Comparison of ENCODE assay signal across 8 cellular contexts in the genomic region with DNA sequence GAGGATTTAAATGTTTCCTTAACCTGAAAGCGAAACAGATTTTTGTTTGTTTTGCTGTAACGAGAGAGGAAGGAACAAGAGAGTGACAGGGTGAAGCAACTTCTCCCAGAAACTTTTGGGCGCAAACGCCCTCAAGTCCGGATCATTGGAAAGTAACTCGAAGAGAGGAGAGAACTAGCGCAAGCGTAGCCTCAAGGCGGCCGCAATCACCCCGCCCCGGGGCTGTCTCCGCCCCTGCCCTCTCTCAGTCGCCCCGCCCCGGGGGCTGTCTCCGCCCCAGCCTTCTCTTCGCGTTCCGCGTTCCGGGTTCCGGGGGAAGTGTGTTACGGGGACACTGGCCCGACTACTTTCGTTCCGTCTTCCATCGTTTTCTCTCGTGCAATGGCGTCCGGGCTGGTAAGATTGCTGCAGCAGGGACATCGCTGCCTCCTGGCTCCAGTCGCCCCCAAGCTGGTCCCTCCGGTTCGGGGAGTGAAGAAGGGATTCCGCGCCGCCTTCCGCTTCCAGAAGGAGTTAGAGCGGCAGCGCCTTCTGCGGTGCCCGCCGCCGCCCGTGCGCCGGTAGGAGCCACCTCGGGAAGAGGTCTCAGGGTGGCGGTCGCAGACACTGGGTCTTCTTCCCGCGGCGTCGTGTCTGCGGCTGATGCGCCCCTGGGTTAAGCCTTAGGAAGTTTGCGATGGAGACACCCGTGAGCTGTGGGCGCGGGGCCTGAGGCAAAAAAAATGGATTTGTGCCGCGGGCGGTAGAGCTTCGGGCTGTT. TPM values are rescaled to one million over a fixed set of nuclear protein-coding genes. Genes with fewer than 3 reads are reported as not detected.
DNase-seq lines count a peak whose midpoint lies in the region; ATAC-seq, FAIRE-seq and TF ChIP-seq lines count a peak whose summit lies in the region.

A gene (plus strand): TSS at position 372 of the 760 bp plus-strand sequence. CDS start 10 bp downstream, at position 382.

- no peak within 1 kb of the TSS for H3K14ac ChIP-seq in H1 (ENCODE audit: insufficient read length)

- no peak within 1 kb of the TSS for H3K4ac ChIP-seq in H1 (replicated peaks; ENCODE audit: insufficient read length, low read depth, low read length)

- H3K36me3 Mint-ChIP-seq in memory B cell, result peaks cover 7% of the 10 kb centered on the region

- FAIRE-seq in HTR-8/SVneo (lab: Jason Lieb, UNC) (peak; percentile 83), H1 (lab: Jason Lieb, UNC) (peak; percentile 52)

- H3K23ac ChIP-seq in H1 (ENCODE audit: insufficient read length), result no peak within 1 kb of the TSS

- H3K4me1 ChIP-seq in H1 (replicated peaks in 1 of 4; ENCODE audit: control insufficient read depth in 3 of 4, insufficient read depth in 4 of 4, low read length in 3 of 4), result peaks cover 3 to 13% (median 5%) of the 10 kb centered on the region in 4 experiments; a peak in 4 of 7 replicates

- H2BK120ac ChIP-seq in H1 (replicated peaks; ENCODE audit: low read depth, low read length), result no peak within 1 kb of the TSS

- peak within 1 kb of the TSS; percentile 3 for H3K56ac ChIP-seq in H1 (replicated peaks; ENCODE audit: insufficient read length, low read depth, low read length)

- H3K79me1 ChIP-seq in H1 (ENCODE audit: low read depth, low read length), result no peaks in the 10 kb centered on the region; the same call in 1 of the 2 replicates

- ATAC-seq in GM21360 (IDR thresholded peaks at IDR 0.05; ENCODE audit: unreplicated experiment), result peak; percentile 96
- peak; percentile 95 for ATAC-seq in memory B cell (ENCODE audit: low read depth)

- H3K4me2 ChIP-seq in H1 (ENCODE audit: insufficient read depth in 1 of 2, low read depth in 2 of 2, low read length in 2 of 2), result peak within 1 kb of the TSS; percentile 57 to 68

- 0 out of 4 replicates have a peak, but pooled peaks of 1 of the 2 experiments have one; percentile 24 for TF ChIP-seq RAD21 in H1 (IDR thresholded peaks at IDR 0.05 in 1 of 2, conservative IDR thresholded peaks at IDR 0.05 in 1 of 2; ENCODE audit: low read depth in 2 of 2, low read length in 2 of 2)

- peak within 1 kb of the TSS; percentile 73 for H2BK5ac ChIP-seq in H1 (ENCODE audit: low read depth, low read length)

- H3K23me2 ChIP-seq in H1 (ENCODE audit: low read depth, low read length), result no peaks in the 10 kb centered on the region; the same call in 1 of the 2 replicates

- H4K20me1 ChIP-seq in H1 (replicated peaks in 1 of 2; ENCODE audit: control insufficient read depth in 1 of 2, insufficient read depth in 2 of 2, low read length in 2 of 2), result peaks cover 0 to 8% of the 10 kb centered on the region in 2 experiments

- no peak within 1 kb of the TSS for H2BK15ac ChIP-seq in H1 (ENCODE audit: low read length)

- peaks cover 41% of the 10 kb centered on the region for H3K4me1 Mint-ChIP-seq in memory B cell

- POLR2A ChIA-PET in H1 (lab: Charles Lee; ENCODE audit: partially characterized antibody), result interaction anchor here (0.6 to 2.9 kb wide), 11 partner anchors 9 to 416 kb away, joined by 3 to 9 read pairs (median 3); a partner anchor contains a TSS

- no peaks in the 10 kb centered on the region for H3K27me3 Mint-ChIP-seq in memory B cell

- no peak within 1 kb of the TSS; the same call in 1 of the 2 replicates for H2AK5ac ChIP-seq in H1 (ENCODE audit: low read depth, low read length)

- no peak within 1 kb of the TSS for H2BK20ac ChIP-seq in H1 (ENCODE audit: low read length)

- peak; percentile 6 to 92 for TF ChIP-seq EP300 in H1 (IDR thresholded peaks at IDR 0.05; ENCODE audit: borderline replicate concordance in 1 of 2, low read depth in 2 of 2, low read length in 2 of 2)

- H4K8ac ChIP-seq in H1 (ENCODE audit: extremely low read depth, insufficient read depth, low read length), result peak within 1 kb of the TSS; percentile 99; the same call in 1 of the 2 replicates

- CTCF ChIA-PET in H1 (lab: Charles Lee; ENCODE audit: partially characterized antibody), result interaction anchor here (0.8 to 1.5 kb wide), 3 partner anchors 13 to 138 kb away, joined by 3 to 11 read pairs (median 3); no protein-coding TSS in a partner anchor

- no peaks in the 10 kb centered on the region for H3K27me3 ChIP-seq in H1 (replicated peaks in 1 of 4; ENCODE audit: control insufficient read depth in 3 of 4, extremely low read depth in 1 of 4, insufficient read depth in 3 of 4, low read length in 3 of 4)

- peaks cover 22 to 50% of the 10 kb centered on the region in 2 experiments for H3K79me2 ChIP-seq in H1 (ENCODE audit: control insufficient read depth in 1 of 2, insufficient read depth in 2 of 2, low read length in 2 of 2)

- peak within 1 kb of the TSS; percentile 92 for H4K5ac ChIP-seq in H1 (ENCODE audit: insufficient read length, low read depth, low read length)

- H3K9me3 Mint-ChIP-seq in memory B cell, result no peaks in the 10 kb centered on the region

- H4K91ac ChIP-seq in H1 (replicated peaks; ENCODE audit: insufficient read length, low read length), result no peak within 1 kb of the TSS

- H3K18ac ChIP-seq in H1 (ENCODE audit: extremely low read depth, low read length), result no peak within 1 kb of the TSS; the same call in 1 of the 2 replicates

- H3K9me3 ChIP-seq in H1 (ENCODE audit: insufficient read depth in 2 of 2, low read depth in 1 of 2, low read length in 1 of 2), result no peaks in the 10 kb centered on the region

- H2AFZ ChIP-seq in H1 (ENCODE audit: low read length), result peak within 1 kb of the TSS; percentile 82

- H3K4me3 Mint-ChIP-seq in memory B cell, result peak within 1 kb of the TSS; percentile 94

- peak within 1 kb of the TSS; percentile 89 to 93 (median 91) for H3K4me3 ChIP-seq in H1 (ENCODE audit: extremely low read depth in 1 of 4, insufficient read depth in 2 of 4, low read depth in 3 of 4, low read length in 4 of 4)

- H3K27ac Mint-ChIP-seq in memory B cell, result peak within 1 kb of the TSS; percentile 86

- 2% methylated on average over 62 of the region's 65 CpGs; no CpG with 5 or more reads in 1 of the 2 experiments for WGBS in H1 (ENCODE audit: extremely low coverage in 1 of 2, insufficient coverage in 1 of 2, insufficient read length in 1 of 2, insufficient replicate concordance in 2 of 2, low coverage in 1 of 2, low lambda C conversion rate in 2 of 2, missing lambda C conversion rate in 1 of 2), 2 experiments

- peak within 1 kb of the TSS; percentile 90 to 97 (median 96) for H3K9ac ChIP-seq in H1 (replicated peaks in 1 of 4; ENCODE audit: extremely low read depth in 1 of 4, low read depth in 3 of 4, low read length in 3 of 4)

- H2BK12ac ChIP-seq in H1 (ENCODE audit: low read depth, low read length), result 0 out of 2 replicates have a peak within 1 kb of the TSS, but pooled peaks have one; percentile 10

- peak within 1 kb of the TSS; percentile 90 for H3K27ac ChIP-seq in H1 (ENCODE audit: low read depth, low read length)

- peak; percentile 97 for DNase-seq in COLO668 (lab: John Stamatoyannopoulos, UW; ENCODE audit: unreplicated experiment)
- peak; percentile 83 for DNase-seq in HTR-8/SVneo (ENCODE audit: insufficient read length, low spot score)
- DNase-seq in NOMO-1 treated with dmso at 0.1 percent for 144 hours (lab: John Stamatoyannopoulos, UW; ENCODE audit: unreplicated experiment), result peak; percentile 96
- peak; percentile 90 to 99 (median 96) for DNase-seq in activated CD8-positive, alpha-beta memory T cell treated with anti-CD3 and anti-CD28 coated beads for 48 hours (ENCODE audit: low read depth in 2 of 3, low spot score in 2 of 3)
- DNase-seq in H1 (ENCODE audit: low read depth in 1 of 2, low spot score in 2 of 2), result peak; percentile 75 to 99
- DNase-seq in memory B cell (ENCODE audit: low spot score in 2 of 2), result peak; percentile 98 to 99
- DNase-seq in stimulated activated CD8-positive, alpha-beta memory T cell treated with anti-CD3 and anti-CD28 coated beads, Interleukin-12 subunit alpha, Interleukin-12 subunit beta, amount 100 ng/mL, for 4 hours (ENCODE audit: low read depth), result peak; percentile 96

- TF ChIP-seq POLR2A in H1 (IDR thresholded peaks at IDR 0.05; ENCODE audit: control extremely low read depth in 1 of 2, low read depth in 2 of 2, low read length in 2 of 2), result peak; percentile 90 to 92

- TF ChIP-seq CTCF in H1 (IDR thresholded peaks at IDR 0.05; ENCODE audit: control extremely low read depth in 1 of 3, insufficient read depth in 1 of 3, low read depth in 1 of 3, low read length in 3 of 3), result no peak

- peaks cover 0 to 30% (median 11%) of the 10 kb centered on the region in 4 experiments; a peak in 4 of 8 replicates for H3K36me3 ChIP-seq in H1 (ENCODE audit: control insufficient read depth in 2 of 4, insufficient read depth in 4 of 4, low read length in 3 of 4)

TF ChIP-seq in H1, 55 proteins besides CTCF, POLR2A, EP300 and RAD21 (continues in another document):
- peak; percentile 99 for TF ChIP-seq GABPA (IDR thresholded peaks at IDR 0.05; ENCODE audit: borderline replicate concordance, insufficient read depth, low read length)
- peak; percentile 57; the same call in 1 of the 2 replicates for TF ChIP-seq JUND (IDR thresholded peaks at IDR 0.05; ENCODE audit: low read length)
- 0 out of 2 replicates have a peak, but pooled peaks have one; percentile 64 for TF ChIP-seq TCF12 (IDR thresholded peaks at IDR 0.05; ENCODE audit: low read depth, low read length)
- TF ChIP-seq NRF1 (IDR thresholded peaks at IDR 0.05; ENCODE audit: low read depth, low read length), result no peak
- TF ChIP-seq YY1 (IDR thresholded peaks at IDR 0.05; ENCODE audit: low read depth, low read length), result peak; percentile 98
- peak; percentile 49; the same call in 1 of the 2 replicates for TF ChIP-seq CHD1 (IDR thresholded peaks at IDR 0.05; ENCODE audit: low read depth, low read length)
- TF ChIP-seq ZNF274 (IDR thresholded peaks at IDR 0.05; ENCODE audit: borderline replicate concordance, extremely low read depth, low read length), result no peak
- TF ChIP-seq HDAC2 (IDR thresholded peaks at IDR 0.05; ENCODE audit: borderline replicate concordance in 1 of 2, low read depth in 2 of 2, low read length in 2 of 2), result peak; percentile 65 to 87; a peak in 1 of 4 replicates
- TF ChIP-seq CTBP2 (IDR thresholded peaks at IDR 0.05; ENCODE audit: borderline replicate concordance, insufficient read depth, insufficient read length, low read length), result peak; percentile 83
- peak; percentile 98 for TF ChIP-seq TAF1 (IDR thresholded peaks at IDR 0.05; ENCODE audit: low read depth, low read length)
- TF ChIP-seq NANOG (IDR thresholded peaks at IDR 0.05; ENCODE audit: insufficient read depth, low read depth, low read length, poor library complexity, severe bottlenecking), result peak; percentile 8

RNA-seq across cellular contexts. Expression of the gene that starts here (rescaled TPM):
- total RNA-seq in H1 (2021; fragmentation: NEBNext Ultra II Directional; extraction: Animal tissue kit (Norgen Biotek cat#: 25700)), result 50.4 and 53.2 TPM in 2 replicates
- polyA plus RNA-seq in H1 (2011; rRNA removed), result 27.2 and 32.0 TPM in 2 replicates
- polyA plus RNA-seq in H1 (2011; cell fraction: cytosol; rRNA removed), result 34.3 TPM
- polyA plus RNA-seq in H1 (2011; cell fraction: nucleus; rRNA removed), result 16.9 TPM
- 31.4 to 37.5 TPM (median 35.0 TPM) in 4 replicates for polyA plus RNA-seq in H1 (2012, experiment 1 of 2)
- polyA plus RNA-seq in H1 (2012, experiment 2 of 2), result 30.6 TPM
- polyA plus RNA-seq in H1 (2013, experiment 1 of 2), result 38.8 TPM
- polyA plus RNA-seq in H1 (2013, experiment 2 of 2), result 39.4 TPM
- 9.7 and 10.1 TPM in 2 replicates for polyA minus RNA-seq in H1 (2011; rRNA and poly(A)+ RNA removed)
- 23.1 TPM for polyA minus RNA-seq in H1 (2011; cell fraction: cytosol; rRNA and poly(A)+ RNA removed)
- polyA minus RNA-seq in H1 (2011; cell fraction: nucleus; rRNA and poly(A)+ RNA removed), result 12.6 TPM

Comparison
In these comparisons a context has a peak if more than half of its experiments do, and no peak if none do; other contexts are left out.
1. Peak in every context shown above with its lines: DNase-seq, ATAC-seq, H3K4me3 ChIP-seq and H3K27ac ChIP-seq.